10 cellular contexts compared by ENCODE assay signal in the genomic region with DNA sequence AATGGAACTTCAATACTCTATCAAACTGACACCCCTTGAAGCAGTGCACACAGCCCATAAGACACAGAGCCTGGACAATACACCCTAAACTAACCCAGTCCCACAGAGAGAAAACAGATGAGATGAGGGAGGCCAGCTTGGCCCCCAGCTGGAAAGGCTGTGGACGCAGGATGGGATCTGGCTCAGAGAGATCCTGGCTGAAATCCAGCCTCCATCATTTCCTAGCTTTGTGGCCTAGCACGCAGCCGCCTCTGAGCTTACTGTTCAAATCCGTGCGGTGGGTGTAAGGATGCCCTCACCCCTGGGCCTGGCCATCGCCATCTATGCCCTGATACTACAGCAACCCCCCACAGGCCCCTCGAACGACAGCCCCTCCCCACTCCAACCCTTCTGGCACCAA. TPM values are rescaled to one million over a fixed set of nuclear protein-coding genes. Genes with fewer than 3 reads are reported as not detected.
DNase-seq lines count a peak whose midpoint lies in the region; ATAC-seq, FAIRE-seq and TF ChIP-seq lines count a peak whose summit lies in the region.
"Had no signal": no experiment of that assay in that cellular context is flagged by ENCODE, and none has a peak within 500 bp of the region (broad histone marks: within the 10 kb centered on the region; RNA-seq: fewer than 3 reads in every experiment).

No MANE protein-coding gene starts in this region.

- FAIRE-seq in GM19239 (lab: Jason Lieb, UNC), result no peak

- no peak for ATAC-seq in stimulated activated effector memory CD8-positive, alpha-beta T cell treated with anti-CD3 and anti-CD28 coated beads, Interleukin-12 subunit alpha, Interleukin-12 subunit beta, amount 100 ng/mL, for 72 hours

- H3K4me1 Mint-ChIP-seq in nephron, result peaks cover 35% of the 10 kb centered on the region
- H3K4me1 Mint-ChIP-seq in stimulated activated effector memory CD8-positive, alpha-beta T cell treated with anti-CD3 and anti-CD28 coated beads, Interleukin-12 subunit alpha, Interleukin-12 subunit beta, amount 100 ng/mL, for 72 hours, result no peaks in the 10 kb centered on the region

- no peaks in the 10 kb centered on the region for H3K9me3 Mint-ChIP-seq in nephron
- H3K9me3 Mint-ChIP-seq in stimulated activated effector memory CD8-positive, alpha-beta T cell treated with anti-CD3 and anti-CD28 coated beads, Interleukin-12 subunit alpha, Interleukin-12 subunit beta, amount 100 ng/mL, for 72 hours, result no peaks in the 10 kb centered on the region

- H3K27ac ChIP-seq in SJCRH30, result no peak overlapping the region

- DNase-seq in AG08396 (ENCODE audit: low spot score) (peak; percentile 73), SJCRH30 (peak; percentile 25 to 52), fibroblast of the aortic adventitia (ENCODE audit: low read depth) (peak; percentile 75), GM19239 (ENCODE audit: insufficient read length, low spot score) (no peak)
- DNase-seq in effector CD4-positive, alpha-beta T cell, result no peak
- DNase-seq in stimulated activated CD4-positive, alpha-beta T cell treated with anti-CD3 and anti-CD28 coated beads, Interleukin-15, amount 100 ng/mL, for 24 hours, result no peak
- DNase-seq in stimulated activated effector memory CD8-positive, alpha-beta T cell treated with anti-CD3 and anti-CD28 coated beads, Interleukin-12 subunit alpha, Interleukin-12 subunit beta, amount 100 ng/mL, for 72 hours (ENCODE audit: low spot score in 2 of 2), result no peak
- DNase-seq: GDM1, NCI-H2171 had no signal

- no peaks in the 10 kb centered on the region for H3K9me3 ChIP-seq in SJCRH30 (replicated peaks)

- H3K27me3 Mint-ChIP-seq in nephron (ENCODE audit: low read depth), result no peaks in the 10 kb centered on the region

- H3K4me1 ChIP-seq in SJCRH30, result peaks cover 17% of the 10 kb centered on the region

- H3K36me3 ChIP-seq in SJCRH30, result no peaks in the 10 kb centered on the region

- peak overlapping the region; percentile 94 to 99 (median 97) for H3K27ac Mint-ChIP-seq in nephron
- no peak overlapping the region for H3K27ac Mint-ChIP-seq in stimulated activated effector memory CD8-positive, alpha-beta T cell treated with anti-CD3 and anti-CD28 coated beads, Interleukin-12 subunit alpha, Interleukin-12 subunit beta, amount 100 ng/mL, for 72 hours

- no peak overlapping the region for H3K4me3 ChIP-seq in SJCRH30
- no peak overlapping the region for H3K4me3 ChIP-seq in fibroblast of the aortic adventitia (ENCODE audit: low read depth, low read length)

- TF ChIP-seq CTCF in fibroblast of the aortic adventitia (IDR thresholded peaks at IDR 0.05; ENCODE audit: insufficient read depth, low read length) (no peak), nephron (IDR thresholded peaks at IDR 0.05; ENCODE audit: unreplicated experiment in 3 of 3) (no peak)

- no peaks in the 10 kb centered on the region for H3K27me3 ChIP-seq in SJCRH30

- H3K36me3 Mint-ChIP-seq in nephron (ENCODE audit: low read depth), result peaks cover 6% of the 10 kb centered on the region
- no peaks in the 10 kb centered on the region for H3K36me3 Mint-ChIP-seq in stimulated activated effector memory CD8-positive, alpha-beta T cell treated with anti-CD3 and anti-CD28 coated beads, Interleukin-12 subunit alpha, Interleukin-12 subunit beta, amount 100 ng/mL, for 72 hours

- H3K4me3 Mint-ChIP-seq in nephron, result peak overlapping the region; percentile 21 to 43 (median 37)
- H3K4me3 Mint-ChIP-seq in stimulated activated effector memory CD8-positive, alpha-beta T cell treated with anti-CD3 and anti-CD28 coated beads, Interleukin-12 subunit alpha, Interleukin-12 subunit beta, amount 100 ng/mL, for 72 hours, result no peak overlapping the region

RNA-seq across cellular contexts. Expression of a gene that starts 32.7 kb away (rescaled TPM):
- 18.0 and 27.5 TPM in 2 replicates for total RNA-seq in SJCRH30 (2014; rRNA removed; shearing (Covaris generic))
- total RNA-seq in fibroblast of the aortic adventitia (ENCODE audit: low replicate concordance), result 12.1 and 19.4 TPM in 2 replicates

RNA-seq across cellular contexts. Expression of a gene that starts 39.5 kb away (rescaled TPM):
- 71.2 and 91.3 TPM in 2 replicates for total RNA-seq in SJCRH30 (2014; rRNA removed; shearing (Covaris generic))
- total RNA-seq in fibroblast of the aortic adventitia (ENCODE audit: low replicate concordance), result 8.3 and 16.3 TPM in 2 replicates

RNA-seq across cellular contexts. Expression of a gene that starts 39.6 kb away (rescaled TPM):
- 39.6 and 42.4 TPM in 2 replicates for total RNA-seq in SJCRH30 (2014; rRNA removed; shearing (Covaris generic))
- total RNA-seq in fibroblast of the aortic adventitia (ENCODE audit: low replicate concordance), result 17.7 and 20.7 TPM in 2 replicates

RNA-seq across cellular contexts. Expression of a gene that starts 48.8 kb away (rescaled TPM):
- total RNA-seq in SJCRH30 (2014; rRNA removed; shearing (Covaris generic)), result 25.9 and 31.5 TPM in 2 replicates
- total RNA-seq in fibroblast of the aortic adventitia (ENCODE audit: low replicate concordance), result 22.9 and 133 TPM in 2 replicates

Comparison
In these comparisons a context has a peak if more than half of its experiments do, and no peak if none do; other contexts are left out.
1. DNase-seq: peak in AG08396 (single experiment), SJCRH30 (2 of 2) and fibroblast of the aortic adventitia (single experiment); none in GM19239 (single experiment), effector CD4-positive, alpha-beta T cell (single experiment), stimulated activated CD4-positive, alpha-beta T cell treated with anti-CD3 and anti-CD28 coated beads, Interleukin-15, amount 100 ng/mL, for 24 hours (single experiment) and stimulated activated effector memory CD8-positive, alpha-beta T cell treated with anti-CD3 and anti-CD28 coated beads, Interleukin-12 subunit alpha, Interleukin-12 subunit beta, amount 100 ng/mL, for 72 hours (0 of 2).